ENCODE assay signal across 20 cellular contexts in genomic region chr4:40201898-40202297, GRCh38. TPM values are rescaled to one million over a fixed set of nuclear protein-coding genes. Genes with fewer than 3 reads are reported as not detected.
DNase-seq lines count a peak whose midpoint lies in the region; ATAC-seq and TF ChIP-seq lines count a peak whose summit lies in the region.
"Had no signal": no experiment of that assay in that cellular context is flagged by ENCODE, and none has a peak within 500 bp of the region (broad histone marks: within the 10 kb centered on the region; RNA-seq: fewer than 3 reads in every experiment).

No MANE protein-coding gene starts in this region.

- no peaks in the 10 kb centered on the region for H3K36me3 ChIP-seq in upper lobe of left lung
- H3K36me3 ChIP-seq: cardiac muscle cell, gastroesophageal sphincter, uterus had no signal

- peaks cover 0 to 11% (median 0%) of the 10 kb centered on the region in 4 donors for H3K4me1 ChIP-seq in upper lobe of left lung
- H3K4me1 ChIP-seq: gastroesophageal sphincter, uterus had no signal

- H3K9me3 Mint-ChIP-seq in activated naive CD4-positive, alpha-beta T cell treated with anti-CD3 and anti-CD28 coated beads, Interleukin-2, amount 50 U/mL, for 24 hours = no peaks in the 10 kb centered on the region
- no peaks in the 10 kb centered on the region for H3K9me3 Mint-ChIP-seq in central memory CD8-positive, alpha-beta T cell

- peak overlapping the region in 3 of 4 donors; percentile 73 to 79 (median 75) for H3K27ac ChIP-seq in upper lobe of left lung
- H3K27ac ChIP-seq: cardiac muscle cell, gastroesophageal sphincter had no signal

- H3K36me3 Mint-ChIP-seq in activated naive CD4-positive, alpha-beta T cell treated with anti-CD3 and anti-CD28 coated beads, Interleukin-2, amount 50 U/mL, for 24 hours = peaks cover 42% of the 10 kb centered on the region
- H3K36me3 Mint-ChIP-seq in central memory CD8-positive, alpha-beta T cell (ENCODE audit: insufficient read depth) = peaks cover 77% of the 10 kb centered on the region

- TF ChIP-seq CTCF in upper lobe of left lung (IDR thresholded peaks at IDR 0.05) = no peak

- no peaks in the 10 kb centered on the region for H3K9me3 ChIP-seq in upper lobe of left lung
- H3K9me3 ChIP-seq: gastroesophageal sphincter, mucosa of descending colon, SK-N-SH, uterus had no signal

- no peak for TF ChIP-seq EP300 in upper lobe of left lung (IDR thresholded peaks at IDR 0.05)

- no peaks in the 10 kb centered on the region for H3K27me3 Mint-ChIP-seq in activated naive CD4-positive, alpha-beta T cell treated with anti-CD3 and anti-CD28 coated beads, Interleukin-2, amount 50 U/mL, for 24 hours
- H3K27me3 Mint-ChIP-seq in central memory CD8-positive, alpha-beta T cell = no peaks in the 10 kb centered on the region

- H3K4me3 ChIP-seq in upper lobe of left lung = no peak overlapping the region
- H3K4me3 ChIP-seq: cardiac muscle cell, gastroesophageal sphincter, mucosa of descending colon, uterus had no signal

- peaks cover 46% of the 10 kb centered on the region for H3K4me1 Mint-ChIP-seq in activated naive CD4-positive, alpha-beta T cell treated with anti-CD3 and anti-CD28 coated beads, Interleukin-2, amount 50 U/mL, for 24 hours
- H3K4me1 Mint-ChIP-seq in central memory CD8-positive, alpha-beta T cell = peaks cover 69% of the 10 kb centered on the region

- no peak for ATAC-seq in central memory CD8-positive, alpha-beta T cell (replicated peaks; ENCODE audit: extremely low read depth, poor library complexity, severe bottlenecking)
- no peak for ATAC-seq in upper lobe of left lung (ENCODE audit: low FRiP score in 2 of 2)
- no peak for ATAC-seq in left lobe of liver
- no peak for ATAC-seq in GM21723 (IDR thresholded peaks at IDR 0.05; ENCODE audit: unreplicated experiment)
- ATAC-seq: gastroesophageal sphincter, HCT116, mucosa of descending colon had no signal

- no peak for DNase-seq in activated naive CD4-positive, alpha-beta T cell treated with Interleukin-2 at 50 U/mL for 16 hours
- DNase-seq in OCI-M1 (lab: John Stamatoyannopoulos, UW) (peak; percentile 39), upper lobe of left lung (no peak), left lobe of liver (ENCODE audit: low spot score) (no peak), occipital lobe (lab: John Stamatoyannopoulos, UW) (no peak)
- no peak for DNase-seq in central memory CD8-positive, alpha-beta T cell (ENCODE audit: low spot score in 2 of 2)
- DNase-seq: activated gamma-delta T cell; DMS79; mucosa of descending colon; NCI-H1092; stimulated activated CD4-positive, alpha-beta T cell treated with anti-CD3 and anti-CD28 coated beads, Interleukin-1b, Interleukin-23, amount 100 ng/mL, for 48 hours; stimulated activated CD8-positive, alpha-beta memory T cell treated with anti-CD3 and anti-CD28 coated beads, Interleukin-4, amount 100 ng/mL, for 48 hours; uterus had no signal

- H3K27me3 ChIP-seq in upper lobe of left lung = no peaks in the 10 kb centered on the region
- H3K27me3 ChIP-seq: cardiac muscle cell, uterus had no signal

- H3K4me3 Mint-ChIP-seq in activated naive CD4-positive, alpha-beta T cell treated with anti-CD3 and anti-CD28 coated beads, Interleukin-2, amount 50 U/mL, for 24 hours = peak overlapping the region; percentile 99
- H3K4me3 Mint-ChIP-seq in central memory CD8-positive, alpha-beta T cell = peak overlapping the region; percentile 100

- WGBS in upper lobe of left lung, 2 donors = 79 to 94% methylated on average over 4 of the region's 4 CpGs

- peak overlapping the region; percentile 98 for H3K27ac Mint-ChIP-seq in activated naive CD4-positive, alpha-beta T cell treated with anti-CD3 and anti-CD28 coated beads, Interleukin-2, amount 50 U/mL, for 24 hours
- peak overlapping the region; percentile 100 for H3K27ac Mint-ChIP-seq in central memory CD8-positive, alpha-beta T cell (ENCODE audit: low read depth)

- TF ChIP-seq POLR2A in upper lobe of left lung (IDR thresholded peaks at IDR 0.05) = no peak

RNA-seq across cellular contexts. Expression of gene RHOH, which starts 5.1 kb away (rescaled TPM):
- total RNA-seq in upper lobe of left lung (10 to 100 TPM in 3 of 6 donors, 1 to 10 TPM in 3; 5.5 to 19.9 (median 8.4) TPM), left lobe of liver (0.70 TPM), occipital lobe (0.94 TPM)
- total RNA-seq: cardiac muscle cell, renal cortical epithelial cell had no signal
